16 cellular contexts compared by ENCODE assay signal in genomic region chr11:36196476-36197099, GRCh38.
A peak's percentile ranks its signal among the peaks of the same experiment; 100 is the strongest.
DNase-seq lines count a peak whose midpoint lies in the region; ATAC-seq and TF ChIP-seq lines count a peak whose summit lies in the region.
"Had no signal": no experiment of that assay in that cellular context is flagged by ENCODE, and none has a peak within 500 bp of the region (broad histone marks: within the 10 kb centered on the region; RNA-seq: fewer than 3 reads in every experiment).

No MANE protein-coding gene starts in this region.

- no peak overlapping the region for H4K8ac ChIP-seq in trophoblast cell (ENCODE audit: low read depth, low read length)

- no peak overlapping the region for H4K12ac ChIP-seq in trophoblast cell (ENCODE audit: low read depth, low read length)

- H3K27me3 ChIP-seq in SJCRH30 (no peaks in the 10 kb centered on the region), trophoblast cell (ENCODE audit: insufficient read depth, low read length) (no peaks in the 10 kb centered on the region)
- H3K27me3 ChIP-seq: BLaER1 treated with 17β-estradiol and CSF1 and Interleukin-3, amounts not matched to agents 10 nM and 100 nM; upper lobe of left lung had no signal

- no peaks in the 10 kb centered on the region for H3K79me1 ChIP-seq in trophoblast cell (ENCODE audit: low read length)

- no peak overlapping the region for H3K18ac ChIP-seq in trophoblast cell (ENCODE audit: low read length)

- H3K4ac ChIP-seq in trophoblast cell (ENCODE audit: low read depth, low read length): no peak overlapping the region

- H3K4me2 ChIP-seq in trophoblast cell (ENCODE audit: low read length): no peak overlapping the region

- no peak overlapping the region for H2BK5ac ChIP-seq in trophoblast cell (ENCODE audit: low read depth, low read length, poor library complexity)

- H3K4me1 ChIP-seq in SJCRH30: peaks cover 17% of the 10 kb centered on the region
- H3K4me1 ChIP-seq in trophoblast cell (ENCODE audit: control insufficient read depth in 1 of 2, insufficient read depth in 2 of 2, low read length in 2 of 2): peaks cover 4 to 7% of the 10 kb centered on the region in 2 experiments
- H3K4me1 ChIP-seq: upper lobe of left lung had no signal

- H3K36me3 ChIP-seq in SJCRH30: peaks cover 12% of the 10 kb centered on the region
- peaks cover 2 to 3% of the 10 kb centered on the region in 2 experiments for H3K36me3 ChIP-seq in trophoblast cell (ENCODE audit: control insufficient read depth in 1 of 2, insufficient read depth in 2 of 2, low read length in 2 of 2)
- H3K36me3 ChIP-seq: upper lobe of left lung had no signal

- no peak overlapping the region for H2BK120ac ChIP-seq in trophoblast cell (ENCODE audit: insufficient read depth, low read length, poor library complexity)

- ATAC-seq in HG02759 (IDR thresholded peaks at IDR 0.05; ENCODE audit: unreplicated experiment) (no peak), HG02588 (IDR thresholded peaks at IDR 0.05; ENCODE audit: unreplicated experiment) (no peak), omental fat pad (ENCODE audit: low FRiP score) (no peak)

- H3K14ac ChIP-seq in trophoblast cell (ENCODE audit: low read length): no peak overlapping the region

- no peak overlapping the region for H4K91ac ChIP-seq in trophoblast cell (ENCODE audit: low read depth, low read length)

- H3K27ac ChIP-seq in SJCRH30: peak overlapping the region; percentile 47
- H3K27ac ChIP-seq in trophoblast cell (ENCODE audit: low read depth, low read length): peak overlapping the region; percentile 36
- H3K27ac ChIP-seq: BLaER1 treated with 17β-estradiol and CSF1 and Interleukin-3, amounts not matched to agents 10 nM and 100 nM; upper lobe of left lung had no signal

- DNase-seq in G401 (ENCODE audit: low spot score): peak; percentile 50
- DNase-seq in SJCRH30: peak; percentile 7 to 48
- peak; percentile 67 for DNase-seq in fibroblast of the aortic adventitia (ENCODE audit: low read depth)
- peak; percentile 19 to 74 for DNase-seq in trophoblast cell
- DNase-seq in activated naive CD4-positive, alpha-beta T cell (lab: John Stamatoyannopoulos, UW): no peak
- no peak for DNase-seq in omental fat pad (ENCODE audit: low spot score)
- DNase-seq: activated CD4-positive, alpha-beta T cell treated with anti-CD3 and anti-CD28 coated beads, Interleukin-2, amount 50 U/mL, for 48 hours; amygdala; islet precursor cell; NCI-H1105; NCI-H510A treated with DMSO at 0.1 percent for 48 hours; stimulated activated CD4-positive, alpha-beta T cell treated with anti-CD3 and anti-CD28 coated beads, Interleukin-2, amount 100 ng/mL, for 24 hours; upper lobe of left lung had no signal

- no peak overlapping the region for H3K9ac ChIP-seq in trophoblast cell (ENCODE audit: low read length)
- H3K9ac ChIP-seq: BLaER1 treated with 17β-estradiol and CSF1 and Interleukin-3, amounts not matched to agents 10 nM and 100 nM had no signal

- H2AFZ ChIP-seq in trophoblast cell (ENCODE audit: insufficient read depth, low read length, poor library complexity): no peak overlapping the region

- H3K4me3 ChIP-seq in SJCRH30 (no peak overlapping the region), fibroblast of the aortic adventitia (ENCODE audit: low read depth, low read length) (no peak overlapping the region), trophoblast cell (ENCODE audit: low read depth, low read length) (no peak overlapping the region)
- H3K4me3 ChIP-seq: BLaER1 treated with 17β-estradiol and CSF1 and Interleukin-3, amounts not matched to agents 10 nM and 100 nM; upper lobe of left lung had no signal

- in situ Hi-C loops in G401 (cut with HindIII; ENCODE audit: low sequenced_read_pairs): no loop called here

- no CpG with 5 or more reads among the region's 8 CpGs for WGBS in trophoblast cell (ENCODE audit: extremely low coverage, insufficient coverage, insufficient read length)

- H3K23ac ChIP-seq in trophoblast cell (ENCODE audit: low read length): no peak overlapping the region

- H3K9me3 ChIP-seq in SJCRH30 (replicated peaks) (no peaks in the 10 kb centered on the region), trophoblast cell (ENCODE audit: insufficient read depth, low read depth, low read length) (no peaks in the 10 kb centered on the region)
- H3K9me3 ChIP-seq: upper lobe of left lung had no signal

- no peak overlapping the region for H2BK12ac ChIP-seq in trophoblast cell (ENCODE audit: low read length)

- no peaks in the 10 kb centered on the region for H3K79me2 ChIP-seq in trophoblast cell (ENCODE audit: control insufficient read depth, insufficient read depth, low read length, poor library complexity)

- no peak overlapping the region for H2AK5ac ChIP-seq in trophoblast cell (ENCODE audit: low read length)

- TF ChIP-seq CTCF in fibroblast of the aortic adventitia (IDR thresholded peaks at IDR 0.05; ENCODE audit: insufficient read depth, low read length) (no peak), omental fat pad (IDR thresholded peaks at IDR 0.05) (no peak)

Comparison
In these comparisons a context has a peak if more than half of its experiments do, and no peak if none do; other contexts are left out.
1. DNase-seq: peak in G401 (single experiment), SJCRH30 (2 of 2), fibroblast of the aortic adventitia (single experiment) and trophoblast cell (2 of 2); none in activated naive CD4-positive, alpha-beta T cell (0 of 4) and omental fat pad (single experiment).